In genomic region chr2:55862673-55863390, GRCh38 we compare ENCODE assay signal across 9 cellular contexts.
A peak's percentile ranks its signal among the peaks of the same experiment; 100 is the strongest.
DNase-seq lines count a peak whose midpoint lies in the region; ATAC-seq, FAIRE-seq and TF ChIP-seq lines count a peak whose summit lies in the region.
"Had no signal": no experiment of that assay in that cellular context is flagged by ENCODE, and none has a peak within 500 bp of the region (broad histone marks: within the 10 kb centered on the region; RNA-seq: fewer than 3 reads in every experiment).

No MANE protein-coding gene starts in this region.

- no peaks in the 10 kb centered on the region for H3K9me3 Mint-ChIP-seq in HFFc6
- no peaks in the 10 kb centered on the region for H3K9me3 Mint-ChIP-seq in astrocyte (ENCODE audit: unreplicated experiment)
- H3K9me3 Mint-ChIP-seq in activated T-cell treated with anti-CD3 and anti-CD28 coated beads, Interleukin-2, amount 50 U/mL, for 24 hours = no peaks in the 10 kb centered on the region

- peak; percentile 100 for FAIRE-seq in astrocyte (lab: Jason Lieb, UNC)

- H3K27ac Mint-ChIP-seq in HFFc6 (peak overlapping the region; percentile 98), astrocyte (ENCODE audit: unreplicated experiment) (peak overlapping the region; percentile 98), T-helper 17 cell (no peak overlapping the region)
- no peak overlapping the region for H3K27ac Mint-ChIP-seq in activated T-cell treated with anti-CD3 and anti-CD28 coated beads, Interleukin-2, amount 50 U/mL, for 24 hours

- ATAC-seq in thoracic aorta (ENCODE audit: insufficient number of reproducible peaks, low FRiP score, low read depth) (peak; percentile 92), T-helper 17 cell (no peak), GM18861 (IDR thresholded peaks at IDR 0.05; ENCODE audit: unreplicated experiment) (no peak)

- H3K9ac ChIP-seq in astrocyte (ENCODE audit: low read length) = peak overlapping the region; percentile 71

- H3K36me3 ChIP-seq in astrocyte (ENCODE audit: insufficient read depth, low read length) (peaks cover 2% of the 10 kb centered on the region), hepatocyte (replicated peaks; ENCODE audit: insufficient read depth, low read depth) (no peaks in the 10 kb centered on the region), thoracic aorta (peaks cover 8% of the 10 kb centered on the region)

- H3K4me1 ChIP-seq in astrocyte (ENCODE audit: insufficient read depth, low read length) (peaks cover 25% of the 10 kb centered on the region), hepatocyte (ENCODE audit: insufficient read depth) (peaks cover 8% of the 10 kb centered on the region), thoracic aorta (ENCODE audit: control insufficient read depth in 1 of 2, low read depth in 2 of 2) (peaks cover 27 to 80% of the 10 kb centered on the region in 2 donors)

- H3K9me3 ChIP-seq in astrocyte (ENCODE audit: insufficient read depth, low read depth, low read length) = no peaks in the 10 kb centered on the region
- H3K9me3 ChIP-seq in hepatocyte (ENCODE audit: low read depth) = no peaks in the 10 kb centered on the region
- H3K9me3 ChIP-seq in thoracic aorta = no peaks in the 10 kb centered on the region
- no peaks in the 10 kb centered on the region for H3K9me3 ChIP-seq in T-helper 17 cell (ENCODE audit: control insufficient read depth, low read length, poor library complexity, severe bottlenecking)

- H3K4me3 ChIP-seq in astrocyte (ENCODE audit: insufficient read depth, low read depth, low read length) = no peak overlapping the region
- no peak overlapping the region for H3K4me3 ChIP-seq in hepatocyte
- no peak overlapping the region for H3K4me3 ChIP-seq in thoracic aorta

- no peaks in the 10 kb centered on the region for H3K9me2 ChIP-seq in hepatocyte (replicated peaks; ENCODE audit: insufficient read depth)

- TF ChIP-seq CTCF in HFFc6 (IDR thresholded peaks at IDR 0.05) (no peak), astrocyte (IDR thresholded peaks at IDR 0.05; ENCODE audit: insufficient read depth, low read depth, low read length) (no peak), hepatocyte (IDR thresholded peaks at IDR 0.05; ENCODE audit: poor library complexity) (no peak), thoracic aorta (IDR thresholded peaks at IDR 0.05) (no peak)

- H3K27me3 Mint-ChIP-seq in HFFc6 (ENCODE audit: insufficient read depth) (no peaks in the 10 kb centered on the region; the same call in 1 of the 2 replicates), astrocyte (ENCODE audit: low read depth, unreplicated experiment) (no peaks in the 10 kb centered on the region), T-helper 17 cell (no peaks in the 10 kb centered on the region)
- H3K27me3 Mint-ChIP-seq in activated T-cell treated with anti-CD3 and anti-CD28 coated beads, Interleukin-2, amount 50 U/mL, for 24 hours = no peaks in the 10 kb centered on the region

- H3K4me2 ChIP-seq in astrocyte (ENCODE audit: low read length) (peak overlapping the region; percentile 43), hepatocyte (no peak overlapping the region)

- H2AFZ ChIP-seq in astrocyte (ENCODE audit: low read depth, low read length) (no peak overlapping the region), hepatocyte (no peak overlapping the region)

- WGBS in hepatocyte (ENCODE audit: low lambda C conversion rate, missing lambda C conversion rate) = 92% methylated on average over 7 of the region's 7 CpGs

- peak overlapping the region; percentile 92 for H3K27ac ChIP-seq in astrocyte (ENCODE audit: low read depth, low read length)
- peak overlapping the region; percentile 72 for H3K27ac ChIP-seq in hepatocyte
- H3K27ac ChIP-seq in thoracic aorta = peak overlapping the region; percentile 91 to 93

- no peaks in the 10 kb centered on the region for H3K79me2 ChIP-seq in astrocyte (ENCODE audit: insufficient read depth, low read length)
- no peaks in the 10 kb centered on the region for H3K79me2 ChIP-seq in hepatocyte

- H3K36me3 Mint-ChIP-seq in HFFc6 (ENCODE audit: low read depth) = no peaks in the 10 kb centered on the region
- H3K36me3 Mint-ChIP-seq in astrocyte (ENCODE audit: low read depth, unreplicated experiment) = peaks cover 4% of the 10 kb centered on the region
- H3K36me3 Mint-ChIP-seq in T-helper 17 cell (ENCODE audit: low read depth) = no peaks in the 10 kb centered on the region
- no peaks in the 10 kb centered on the region for H3K36me3 Mint-ChIP-seq in activated T-cell treated with anti-CD3 and anti-CD28 coated beads, Interleukin-2, amount 50 U/mL, for 24 hours (ENCODE audit: low read depth)

- DNase-seq in HFFc6 = peak; percentile 100
- DNase-seq in astrocyte (ENCODE audit: low read depth) = peak; percentile 100
- DNase-seq in hepatocyte (ENCODE audit: low spot score) = peak; percentile 87
- DNase-seq in thoracic aorta (ENCODE audit: low spot score) = peak; percentile 43
- no peak for DNase-seq in T-helper 17 cell
- DNase-seq in activated T-cell treated with anti-CD3 and anti-CD28 coated beads, Interleukin-2, amount 50 U/mL, for 24 hours = no peak
- DNase-seq in NCI-H2196 (lab: John Stamatoyannopoulos, UW; ENCODE audit: unreplicated experiment) = no peak
- DNase-seq: stimulated activated CD4-positive, alpha-beta T cell treated with anti-CD3 and anti-CD28 coated beads, Interleukin-1b, Interleukin-23, amount 100 ng/mL, for 48 hours had no signal

- H3K4me3 Mint-ChIP-seq in HFFc6 (peak overlapping the region; percentile 74), astrocyte (ENCODE audit: unreplicated experiment) (no peak overlapping the region), T-helper 17 cell (no peak overlapping the region)
- no peak overlapping the region for H3K4me3 Mint-ChIP-seq in activated T-cell treated with anti-CD3 and anti-CD28 coated beads, Interleukin-2, amount 50 U/mL, for 24 hours

- H3K27me3 ChIP-seq in astrocyte (ENCODE audit: insufficient read depth, low read length) (no peaks in the 10 kb centered on the region), hepatocyte (no peaks in the 10 kb centered on the region), thoracic aorta (replicated peaks; ENCODE audit: insufficient read depth) (no peaks in the 10 kb centered on the region)

- H3K4me1 Mint-ChIP-seq in HFFc6 (ENCODE audit: low read depth) (peaks cover 65% of the 10 kb centered on the region), astrocyte (ENCODE audit: low read depth, unreplicated experiment) (peaks cover 28% of the 10 kb centered on the region), T-helper 17 cell (no peaks in the 10 kb centered on the region)
- no peaks in the 10 kb centered on the region for H3K4me1 Mint-ChIP-seq in activated T-cell treated with anti-CD3 and anti-CD28 coated beads, Interleukin-2, amount 50 U/mL, for 24 hours (ENCODE audit: low read depth)

- H4K20me1 ChIP-seq in astrocyte (ENCODE audit: insufficient read depth, low read length) (no peaks in the 10 kb centered on the region), hepatocyte (ENCODE audit: insufficient read depth, poor library complexity, severe bottlenecking) (no peaks in the 10 kb centered on the region)

Comparison
In these comparisons a context has a peak if more than half of its experiments do, and no peak if none do; other contexts are left out.
1. DNase-seq: peak in HFFc6 (single experiment), astrocyte (single experiment), hepatocyte (single experiment) and thoracic aorta (single experiment); none in T-helper 17 cell (0 of 3), activated T-cell treated with anti-CD3 and anti-CD28 coated beads, Interleukin-2, amount 50 U/mL, for 24 hours (single experiment) and NCI-H2196 (single experiment).
2. H3K27ac Mint-ChIP-seq: peak in HFFc6 (single experiment) and astrocyte (single experiment); none in T-helper 17 cell (single experiment) and activated T-cell treated with anti-CD3 and anti-CD28 coated beads, Interleukin-2, amount 50 U/mL, for 24 hours (single experiment).
3. Peak in every context shown above with its lines, with median percentiles within 50 percentile points of each other: H3K27ac ChIP-seq.